19 cellular contexts compared by ENCODE assay signal in the genomic region with DNA sequence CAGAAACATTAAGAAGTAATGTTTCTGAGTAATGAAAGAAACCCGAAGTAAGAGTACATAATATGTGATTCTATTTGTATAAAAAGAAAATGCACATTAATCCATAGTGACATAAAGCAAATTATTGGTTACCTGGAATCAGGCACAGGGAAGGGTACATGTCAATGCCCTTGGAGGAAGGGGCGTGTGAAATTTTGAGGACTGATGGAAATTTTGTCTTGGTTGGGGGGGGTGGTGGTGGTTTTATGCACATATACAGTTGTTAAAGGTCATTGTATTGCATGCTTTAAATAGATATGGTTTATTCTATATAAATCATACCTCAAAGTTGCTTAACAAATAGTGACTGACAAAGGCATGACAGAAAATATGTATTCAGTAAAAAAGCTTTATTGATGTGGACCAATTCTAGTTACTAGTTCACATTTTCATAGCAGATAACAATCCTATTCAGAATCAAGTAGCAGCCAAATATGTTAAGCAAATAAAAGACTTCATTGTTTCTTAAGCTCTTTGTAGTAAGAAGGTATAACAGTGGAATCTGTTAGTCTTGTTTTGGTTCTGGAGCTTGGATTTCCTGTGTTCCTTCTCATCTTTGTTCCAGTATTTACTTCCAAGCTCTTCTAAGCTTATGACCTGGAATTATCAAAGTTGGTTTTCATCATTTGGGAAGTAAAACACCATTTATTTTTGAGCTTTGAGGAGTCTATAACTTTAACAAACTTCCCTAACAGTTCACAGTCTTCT.
"Had no signal": no experiment of that assay in that cellular context is flagged by ENCODE, and none has a peak within 500 bp of the region (broad histone marks: within the 10 kb centered on the region; RNA-seq: fewer than 3 reads in every experiment).

No MANE protein-coding gene starts in this region.

- H3K4me1 Mint-ChIP-seq: neural progenitor cell had no signal

- FAIRE-seq: frontal cortex, pancreas had no signal

- H3K4me3 Mint-ChIP-seq: effector memory CD8-positive, alpha-beta T cell; immature natural killer cell; neural progenitor cell had no signal

- DNase-seq: activated CD4-positive, alpha-beta T cell treated with anti-CD3 and anti-CD28 coated beads, Interleukin-2, amount 50 U/mL, for 1 hour; activated CD8-positive, alpha-beta memory T cell treated with anti-CD3 and anti-CD28 coated beads for 24 hours; anterior cingulate cortex; effector memory CD8-positive, alpha-beta T cell; head of caudate nucleus; immature natural killer cell; midbrain; pancreas; stimulated activated CD4-positive, alpha-beta T cell treated with anti-CD3 and anti-CD28 coated beads, Interleukin-15, amount 100 ng/mL, for 24 hours; stimulated activated CD4-positive, alpha-beta T cell treated with anti-CD3 and anti-CD28 coated beads, Interleukin-4, amount 100 ng/mL, for 1 hour; stimulated activated naive CD4-positive, alpha-beta T cell; T-helper 1 cell; T1000; transverse colon had no signal

- H3K27ac Mint-ChIP-seq: activated naive CD4-positive, alpha-beta T cell treated with anti-CD3 and anti-CD28 coated beads, Interleukin-2, amount 50 U/mL, for 72 hours; effector memory CD8-positive, alpha-beta T cell; neural progenitor cell had no signal

- H3K27me3 ChIP-seq: neural progenitor cell, pancreas, transverse colon, vagina had no signal

- H3K4me2 ChIP-seq: neural progenitor cell had no signal

- H3K9me3 ChIP-seq: pancreas, transverse colon, vagina had no signal

- H3K4me3 ChIP-seq: neural progenitor cell, pancreas, transverse colon, vagina had no signal

- ATAC-seq: activated CD4-positive, CD25-positive, alpha-beta regulatory T cell treated with anti-CD3 and anti-CD28 coated beads, Interleukin-2, amount 50 U/mL, for 24 hours; activated naive CD4-positive, alpha-beta T cell treated with anti-CD3 and anti-CD28 coated beads, Interleukin-2, amount 50 U/mL, for 72 hours; effector memory CD8-positive, alpha-beta T cell had no signal

- H3K9ac ChIP-seq: neural progenitor cell had no signal

- H3K27me3 Mint-ChIP-seq: effector memory CD8-positive, alpha-beta T cell had no signal

- H3K9me3 Mint-ChIP-seq: effector memory CD8-positive, alpha-beta T cell; immature natural killer cell had no signal

- H3K27ac ChIP-seq: neural progenitor cell, pancreas, transverse colon, vagina had no signal

- H2AFZ ChIP-seq: neural progenitor cell had no signal

- H3K36me3 ChIP-seq: neural progenitor cell, pancreas, transverse colon, vagina had no signal
